31 cellular contexts compared by ENCODE assay signal in the genomic region with DNA sequence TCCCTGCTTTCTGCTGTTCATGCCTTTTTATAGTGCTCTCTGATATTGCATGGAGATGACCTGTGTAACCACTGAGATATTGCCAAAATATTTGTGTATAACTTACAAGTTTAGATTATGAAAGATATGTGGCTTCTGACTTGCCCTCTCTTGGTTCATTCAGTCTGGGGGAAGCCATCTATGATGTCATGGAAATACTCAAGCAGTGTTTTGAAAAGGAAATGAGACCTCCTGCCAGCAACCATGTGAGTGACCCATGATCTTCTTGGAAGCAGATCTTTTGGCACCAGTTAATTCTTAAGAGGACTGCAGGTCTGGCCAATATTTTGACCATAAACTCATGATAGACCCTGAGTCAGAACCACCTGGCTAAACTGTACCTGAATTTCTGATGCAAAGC.
DNase-seq lines count a peak whose midpoint lies in the region; ATAC-seq and TF ChIP-seq lines count a peak whose summit lies in the region.
"Had no signal": no experiment of that assay in that cellular context is flagged by ENCODE, and none has a peak within 500 bp of the region (broad histone marks: within the 10 kb centered on the region; RNA-seq: fewer than 3 reads in every experiment).

No MANE protein-coding gene starts in this region.

- peaks cover 2% of the 10 kb centered on the region for H3K9me3 Mint-ChIP-seq in activated CD4-positive, alpha-beta T cell treated with anti-CD3 and anti-CD28 coated beads for 36 hours (ENCODE audit: low read depth)
- H3K9me3 Mint-ChIP-seq: activated B cell treated with CpG ODN at 0.5 μM for 24 hours, brain, H9 had no signal

- H3K27me3 ChIP-seq in ACC112 (ENCODE audit: insufficient read depth, low read length) = no peaks in the 10 kb centered on the region
- H3K27me3 ChIP-seq: esophagus muscularis mucosa, thyroid gland had no signal

- H3K4me3 ChIP-seq in ACC112 (ENCODE audit: low read depth, low read length) = no peak overlapping the region
- H3K4me3 ChIP-seq: esophagus muscularis mucosa, thyroid gland had no signal

- DNase-seq in NAMALWA (ENCODE audit: low spot score) (peak; percentile 11), dermis microvascular lymphatic vessel endothelial cell (ENCODE audit: low read depth in 2 of 2) (peak; percentile 36 to 96), iris pigment epithelial cell (ENCODE audit: low read depth) (peak; percentile 89), NOMO-1 (lab: John Stamatoyannopoulos, UW; ENCODE audit: unreplicated experiment in 2 of 2) (no peak), GM20000 (ENCODE audit: low spot score) (no peak)
- no peak for DNase-seq in activated CD4-positive, alpha-beta T cell treated with anti-CD3 and anti-CD28 coated beads for 36 hours
- DNase-seq: activated B cell treated with CpG ODN at 0.5 μM for 24 hours; activated CD4-positive, alpha-beta T cell treated with anti-CD3 and anti-CD28 coated beads, Interleukin-2, amount 50 U/mL, for 4 hours; activated CD8-positive, alpha-beta memory T cell treated with anti-CD3 and anti-CD28 coated beads, Interleukin-2, amount 50 U/mL, for 48 hours; activated naive CD8-positive, alpha-beta T cell treated with anti-CD3 and anti-CD28 coated beads for 36 hours; C1 segment of cervical spinal cord; DND-41; H9; Karpas-422; left cardiac atrium; mesendoderm; NCI-H1105; NCI-H2081; NCI-H446; occipital lobe; OCI-M1; SHP77; stimulated activated naive CD8-positive, alpha-beta T cell treated with anti-CD3 and anti-CD28 coated beads, Interleukin-15, Interleukin-2, amounts not matched to agents 100 U/mL and 50 U/mL, for 24 hours; SW 1271; T1000; thyroid gland had no signal

- H3K27ac Mint-ChIP-seq in activated CD4-positive, alpha-beta T cell treated with anti-CD3 and anti-CD28 coated beads for 36 hours = no peak overlapping the region
- H3K27ac Mint-ChIP-seq: activated B cell treated with CpG ODN at 0.5 μM for 24 hours; activated naive CD8-positive, alpha-beta T cell treated with anti-CD3 and anti-CD28 coated beads for 36 hours; activated T-helper 17 cell treated with anti-CD3 and anti-CD28 coated beads, Interleukin-2, amount 50 U/mL, for 72 hours; brain had no signal

- no peaks in the 10 kb centered on the region for H3K4me1 Mint-ChIP-seq in activated CD4-positive, alpha-beta T cell treated with anti-CD3 and anti-CD28 coated beads for 36 hours
- H3K4me1 Mint-ChIP-seq: activated B cell treated with CpG ODN at 0.5 μM for 24 hours; activated naive CD8-positive, alpha-beta T cell treated with anti-CD3 and anti-CD28 coated beads for 36 hours; activated T-helper 17 cell treated with anti-CD3 and anti-CD28 coated beads, Interleukin-2, amount 50 U/mL, for 72 hours; H9 had no signal

- H2AFZ ChIP-seq in ACC112 (ENCODE audit: low read length, unreplicated experiment) = no peak overlapping the region

- intact Hi-C loops in activated CD4-positive, alpha-beta T cell treated with anti-CD3 and anti-CD28 coated beads for 36 hours (cut with DNase I, micrococcal nuclease) = no loop called here

- H3K27ac ChIP-seq in ACC112 (ENCODE audit: low read depth, low read length) = 0 out of 2 replicates have a peak overlapping the region, but pooled peaks have one; percentile 14
- H3K27ac ChIP-seq: esophagus muscularis mucosa, thyroid gland had no signal

- CTCF ChIA-PET in activated CD4-positive, alpha-beta T cell treated with anti-CD3 and anti-CD28 coated beads for 36 hours (lab: Charles Lee) = no interaction called here

- ATAC-seq in activated CD4-positive, alpha-beta T cell treated with anti-CD3 and anti-CD28 coated beads for 36 hours = no peak
- ATAC-seq in GM18511 (IDR thresholded peaks at IDR 0.05; ENCODE audit: unreplicated experiment) = no peak
- ATAC-seq: activated T-helper 17 cell treated with anti-CD3 and anti-CD28 coated beads, Interleukin-2, amount 50 U/mL, for 72 hours; stimulated activated naive CD8-positive, alpha-beta T cell treated with anti-CD3 and anti-CD28 coated beads, Interleukin-15, Interleukin-2, amounts not matched to agents 100 U/mL and 50 U/mL, for 24 hours had no signal

- H3K79me2 ChIP-seq in ACC112 (ENCODE audit: control insufficient read depth, insufficient read depth, low read length, unreplicated experiment) = no peaks in the 10 kb centered on the region

- TF ChIP-seq CTCF in GM20000 (IDR thresholded peaks at IDR 0.05; ENCODE audit: extremely low read depth, missing control alignments) = no peak

- no peaks in the 10 kb centered on the region for H3K27me3 Mint-ChIP-seq in activated CD4-positive, alpha-beta T cell treated with anti-CD3 and anti-CD28 coated beads for 36 hours
- H3K27me3 Mint-ChIP-seq: activated B cell treated with CpG ODN at 0.5 μM for 24 hours; activated naive CD8-positive, alpha-beta T cell treated with anti-CD3 and anti-CD28 coated beads for 36 hours; activated T-helper 17 cell treated with anti-CD3 and anti-CD28 coated beads, Interleukin-2, amount 50 U/mL, for 72 hours; brain had no signal

- H3K36me3 Mint-ChIP-seq in activated CD4-positive, alpha-beta T cell treated with anti-CD3 and anti-CD28 coated beads for 36 hours (ENCODE audit: low read depth) = no peaks in the 10 kb centered on the region
- H3K36me3 Mint-ChIP-seq: activated naive CD8-positive, alpha-beta T cell treated with anti-CD3 and anti-CD28 coated beads for 36 hours; brain had no signal

- POLR2A ChIA-PET in activated CD4-positive, alpha-beta T cell treated with anti-CD3 and anti-CD28 coated beads for 36 hours (lab: Charles Lee) = no interaction called here

- H3K4me3 Mint-ChIP-seq in activated CD4-positive, alpha-beta T cell treated with anti-CD3 and anti-CD28 coated beads for 36 hours = no peak overlapping the region
- H3K4me3 Mint-ChIP-seq: activated B cell treated with CpG ODN at 0.5 μM for 24 hours; activated naive CD8-positive, alpha-beta T cell treated with anti-CD3 and anti-CD28 coated beads for 36 hours; activated T-helper 17 cell treated with anti-CD3 and anti-CD28 coated beads, Interleukin-2, amount 50 U/mL, for 72 hours; brain; H9 had no signal

- peaks cover 21% of the 10 kb centered on the region for H3K4me1 ChIP-seq in ACC112 (ENCODE audit: control insufficient read depth, insufficient read depth, low read length, unreplicated experiment)
- H3K4me1 ChIP-seq: esophagus muscularis mucosa, thyroid gland had no signal

- no peaks in the 10 kb centered on the region for H3K36me3 ChIP-seq in ACC112 (ENCODE audit: insufficient read depth, low read length)
- H3K36me3 ChIP-seq: esophagus muscularis mucosa, thyroid gland had no signal

Comparison
In these comparisons a context has a peak if more than half of its experiments do, and no peak if none do; other contexts are left out.
1. DNase-seq: peak in NAMALWA (single experiment), dermis microvascular lymphatic vessel endothelial cell (2 of 2) and iris pigment epithelial cell (single experiment); none in activated CD4-positive, alpha-beta T cell treated with anti-CD3 and anti-CD28 coated beads for 36 hours (single experiment), NOMO-1 (0 of 2) and GM20000 (single experiment).